9 cellular contexts compared by ENCODE assay signal in the genomic region with DNA sequence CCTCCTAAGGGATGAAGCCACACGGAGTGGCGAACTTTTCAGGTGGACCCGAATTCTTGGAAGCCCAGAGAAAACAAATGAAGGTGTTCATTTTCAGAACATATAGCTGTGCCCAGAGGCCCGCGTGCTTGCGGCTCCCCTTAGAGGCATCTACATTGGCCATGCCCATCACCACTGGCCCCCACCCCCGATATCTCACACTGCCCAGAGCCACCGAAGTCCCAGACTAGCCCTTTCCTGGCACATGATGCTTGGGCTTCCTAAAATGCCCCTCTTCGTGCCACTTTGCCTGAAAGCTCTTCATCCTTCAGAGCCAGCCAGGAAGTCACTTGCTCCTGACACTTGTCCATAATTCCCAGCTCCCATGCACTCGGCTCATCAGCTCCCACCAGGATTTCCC. TPM values are rescaled to one million over a fixed set of nuclear protein-coding genes. Genes with fewer than 3 reads are reported as not detected.
DNase-seq lines count a peak whose midpoint lies in the region; ATAC-seq, FAIRE-seq and TF ChIP-seq lines count a peak whose summit lies in the region.
"Had no signal": no experiment of that assay in that cellular context is flagged by ENCODE, and none has a peak within 500 bp of the region (broad histone marks: within the 10 kb centered on the region; RNA-seq: fewer than 3 reads in every experiment).

No MANE protein-coding gene starts in this region.

- H4K20me1 ChIP-seq in KMS-11 (ENCODE audit: insufficient read depth): no peaks in the 10 kb centered on the region

- no peak for FAIRE-seq in A549 (lab: Jason Lieb, UNC)

- no peak for ATAC-seq in A549
- no peak for ATAC-seq in HG03159 (IDR thresholded peaks at IDR 0.05; ENCODE audit: unreplicated experiment)

- H3K9ac ChIP-seq in KMS-11: no peak overlapping the region
- H3K9ac ChIP-seq in neuronal stem cell (ENCODE audit: low read depth, low read length, poor library complexity): no peak overlapping the region

- H3K4me2 ChIP-seq in A549 (peak overlapping the region; percentile 93), KMS-11 (peak overlapping the region; percentile 58), neuronal stem cell (ENCODE audit: insufficient read depth, low read length, poor library complexity, severe bottlenecking) (no peak overlapping the region)

- H2BK120ac ChIP-seq in neuronal stem cell (ENCODE audit: low read depth, low read length): no peak overlapping the region

- H3K4ac ChIP-seq in neuronal stem cell (ENCODE audit: low read length): no peak overlapping the region

- no peak overlapping the region for H4K91ac ChIP-seq in neuronal stem cell (ENCODE audit: low read depth, low read length, poor library complexity)

- H3K27ac ChIP-seq in A549: peak overlapping the region; percentile 97 to 98
- H3K27ac ChIP-seq in KMS-11: no peak overlapping the region; the same call in 1 of the 2 replicates
- H3K27ac ChIP-seq in coronary artery: peak overlapping the region; percentile 96 to 99
- H3K27ac ChIP-seq in neuronal stem cell (replicated peaks; ENCODE audit: low read length): no peak overlapping the region

- no peak overlapping the region for H2BK5ac ChIP-seq in neuronal stem cell (ENCODE audit: low read length)

- no peak for TF ChIP-seq RAD21 in A549 (conservative IDR thresholded peaks at IDR 0.05 in 1 of 2, IDR thresholded peaks at IDR 0.05 in 1 of 2)

- H2AFZ ChIP-seq in KMS-11 (ENCODE audit: low read depth): no peak overlapping the region
- H2AFZ ChIP-seq in neuronal stem cell (ENCODE audit: low read length): no peak overlapping the region

- POLR2A ChIA-PET in A549 (lab: Yijun Ruan, JAX) (interaction anchor here (0.7 kb wide), 1 partner anchor 16 kb away, joined by 3 read pairs; a partner anchor contains a TSS), HEK293T (lab: Yijun Ruan, JAX) (interaction anchor here (1.0 to 8.6 kb wide), 4 partner anchors 10 to 52 kb away, joined by 3 to 345 read pairs (median 6); a partner anchor contains a TSS)

- TF ChIP-seq CTCF in A549 (IDR thresholded peaks at IDR 0.05): no peak
- TF ChIP-seq CTCF in KMS-11 (conservative IDR thresholded peaks at IDR 0.05; ENCODE audit: low read depth, low read length): no peak
- TF ChIP-seq CTCF in coronary artery (IDR thresholded peaks at IDR 0.05): no peak

- peak overlapping the region; percentile 15 for H2AK5ac ChIP-seq in neuronal stem cell (ENCODE audit: low read depth, low read length)

- H3K79me2 ChIP-seq in KMS-11 (ENCODE audit: insufficient read depth, low read depth): peaks cover 13% of the 10 kb centered on the region; the same call in 1 of the 2 replicates

- 93% methylated on average over 10 of the region's 10 CpGs for WGBS in A549 (ENCODE audit: missing lambda C conversion rate)
- no CpG with 5 or more reads among the region's 10 CpGs for WGBS in neuronal stem cell (ENCODE audit: extremely low coverage in 2 of 2, insufficient read length in 2 of 2, insufficient replicate concordance in 1 of 2), 2 donors

- DNase-seq in A549 (ENCODE audit: low read depth in 1 of 2, low spot score in 1 of 2) (no peak), coronary artery (ENCODE audit: low spot score) (no peak), neuronal stem cell (ENCODE audit: low spot score) (no peak), HEK293T (ENCODE audit: extremely low spot score) (no peak), DMS153 treated with DMSO at 0.1 percent for 48 hours (lab: John Stamatoyannopoulos, UW; ENCODE audit: unreplicated experiment) (no peak), NCI-H526 (lab: John Stamatoyannopoulos, UW) (no peak)
- DNase-seq: NCI-H774 had no signal

- no peak overlapping the region for H3K14ac ChIP-seq in neuronal stem cell (ENCODE audit: low read length)

- H3K36me3 ChIP-seq in KMS-11 (ENCODE audit: insufficient read depth) (no peaks in the 10 kb centered on the region), neuronal stem cell (replicated peaks in 1 of 2; ENCODE audit: control insufficient read depth in 2 of 2, insufficient read depth in 2 of 2, low read length in 2 of 2) (peaks cover 0 to 4% of the 10 kb centered on the region in 2 donors)

- H4K8ac ChIP-seq in neuronal stem cell (ENCODE audit: low read depth, low read length): no peak overlapping the region

- TF ChIP-seq POLR2A in A549 (IDR thresholded peaks at IDR 0.05; ENCODE audit: low read length): no peak

- no peak overlapping the region for H2BK12ac ChIP-seq in neuronal stem cell (ENCODE audit: low read length)

- no peak overlapping the region for H3K18ac ChIP-seq in neuronal stem cell (ENCODE audit: low read length)

- H3K4me3 ChIP-seq in A549: no peak overlapping the region
- H3K4me3 ChIP-seq in KMS-11 (IDR thresholded peaks at IDR 0.05; ENCODE audit: insufficient read depth, low read depth, low read length): no peak overlapping the region
- peak overlapping the region; percentile 85 for H3K4me3 ChIP-seq in coronary artery
- H3K4me3 ChIP-seq in neuronal stem cell (ENCODE audit: low read length in 2 of 2): peak overlapping the region in 1 of 2 donors; percentile 2

- TF ChIP-seq EP300 in A549 (IDR thresholded peaks at IDR 0.05): no peak

- H3K27me3 ChIP-seq in KMS-11 (ENCODE audit: insufficient read depth, low read depth): no peaks in the 10 kb centered on the region
- no peaks in the 10 kb centered on the region for H3K27me3 ChIP-seq in neuronal stem cell (ENCODE audit: control insufficient read depth in 3 of 3, insufficient read depth in 3 of 3, low read depth in 1 of 3, low read length in 3 of 3)

- H3K4me1 ChIP-seq in A549 (peaks cover 13% of the 10 kb centered on the region), KMS-11 (ENCODE audit: low read depth, poor library complexity, severe bottlenecking) (peaks cover 17% of the 10 kb centered on the region), neuronal stem cell (ENCODE audit: control insufficient read depth in 2 of 2, insufficient read depth in 1 of 2, low read depth in 1 of 2, low read length in 2 of 2) (peaks cover 13 to 14% of the 10 kb centered on the region in 2 donors)

- no peak overlapping the region for H3K23ac ChIP-seq in neuronal stem cell (ENCODE audit: low read depth, low read length, poor library complexity)

- peaks cover 6% of the 10 kb centered on the region for H3K79me1 ChIP-seq in neuronal stem cell (ENCODE audit: low read depth, low read length)

- no peaks in the 10 kb centered on the region for H3K9me3 ChIP-seq in A549
- H3K9me3 ChIP-seq in neuronal stem cell (replicated peaks in 1 of 2; ENCODE audit: control insufficient read depth in 2 of 2, insufficient read depth in 1 of 2, low read depth in 1 of 2, low read length in 2 of 2): no peaks in the 10 kb centered on the region

- no peak overlapping the region for H2BK15ac ChIP-seq in neuronal stem cell (ENCODE audit: low read length)

- CTCF ChIA-PET in A549 (lab: Yijun Ruan, JAX): interaction anchor here (0.9 to 43.5 kb wide), 5 partner anchors 10 to 67 kb away, joined by 3 to 2147 read pairs (median 12); a partner anchor contains a TSS
- CTCF ChIA-PET in HEK293T (lab: Yijun Ruan, JAX): interaction anchor here (2.5 kb wide), 1 partner anchor 10 kb away, joined by 29 read pairs; a partner anchor contains a TSS

TF ChIP-seq in A549, 52 proteins besides CTCF, POLR2A, EP300 and RAD21 (continues in another document):
- TF ChIP-seq ZC3H11A (IDR thresholded peaks at IDR 0.05): no peak
- TF ChIP-seq MAZ (IDR thresholded peaks at IDR 0.05; ENCODE audit: borderline replicate concordance, low read depth, low read length): no peak
- no peak for TF ChIP-seq KDM1A (IDR thresholded peaks at IDR 0.05; ENCODE audit: low read depth)
- no peak for TF ChIP-seq SMC3 (IDR thresholded peaks at IDR 0.05)
- no peak for TF ChIP-seq CBX2 (IDR thresholded peaks at IDR 0.05; ENCODE audit: borderline replicate concordance, low read depth)

TF ChIP-seq in HEK293T, 16 proteins besides CTCF, POLR2A, EP300 and RAD21:
- no peak for TF ChIP-seq SUZ12 (IDR thresholded peaks at IDR 0.05)
- no peak for TF ChIP-seq SP1 (IDR thresholded peaks at IDR 0.05)

RNA-seq across cellular contexts. Expression of a gene that starts 2.1 kb away (rescaled TPM):
- polyA plus RNA-seq in A549 (2011; rRNA removed) (39.3 and 54.0 TPM in 2 replicates), A549 (2017; fragmentation: RNase III; extraction: RNeasy Plus Mini Kit Qiagen cat#74134 plus additional on column Dnase treatment) (118 to 143 TPM (median 131 TPM) in 3 replicates)
- polyA plus RNA-seq in A549 (2012; cell fraction: cytosol; rRNA removed): 64.8 and 66.9 TPM in 2 replicates
- polyA plus RNA-seq in A549 (2012; cell fraction: nucleus; rRNA removed): 44.8 and 55.9 TPM in 2 replicates
- 17.3 and 25.6 TPM in 2 replicates for polyA minus RNA-seq in A549 (2011; rRNA and poly(A)+ RNA removed)
- 21.6 TPM for polyA plus RNA-seq in neuronal stem cell (2013, experiment 1 of 2)
- polyA plus RNA-seq in neuronal stem cell (2013, experiment 2 of 2): 22.5 TPM

RNA-seq across cellular contexts. Expression of a gene that starts 10.7 kb away (rescaled TPM):
- polyA plus RNA-seq in A549 (2011; rRNA removed) (11.2 and 11.4 TPM in 2 replicates), A549 (2017; fragmentation: RNase III; extraction: RNeasy Plus Mini Kit Qiagen cat#74134 plus additional on column Dnase treatment) (13.0 to 14.8 TPM (median 13.7 TPM) in 3 replicates)
- 9.6 and 13.5 TPM in 2 replicates for polyA plus RNA-seq in A549 (2012; cell fraction: cytosol; rRNA removed)
- 34.8 and 36.5 TPM in 2 replicates for polyA plus RNA-seq in A549 (2012; cell fraction: nucleus; rRNA removed)
- 10.6 and 12.4 TPM in 2 replicates for polyA minus RNA-seq in A549 (2011; rRNA and poly(A)+ RNA removed)
- polyA plus RNA-seq in neuronal stem cell (2013, experiment 1 of 2): 7.8 TPM
- 8.0 TPM for polyA plus RNA-seq in neuronal stem cell (2013, experiment 2 of 2)

RNA-seq across cellular contexts. Expression of a gene that starts 13.9 kb away (rescaled TPM):
- polyA plus RNA-seq in A549 (2011; rRNA removed): 55.5 and 56.6 TPM in 2 replicates
- 98.3 and 162 TPM in 2 replicates for polyA plus RNA-seq in A549 (2012; cell fraction: cytosol; rRNA removed)
- 215 and 231 TPM in 2 replicates for polyA plus RNA-seq in A549 (2012; cell fraction: nucleus; rRNA removed)
- 104 to 107 TPM (median 105 TPM) in 3 replicates for polyA plus RNA-seq in A549 (2017; fragmentation: RNase III; extraction: RNeasy Plus Mini Kit Qiagen cat#74134 plus additional on column Dnase treatment)
- 138 and 167 TPM in 2 replicates for polyA minus RNA-seq in A549 (2011; rRNA and poly(A)+ RNA removed)
- 19.5 TPM for polyA plus RNA-seq in neuronal stem cell (2013, experiment 1 of 2)
- 17.6 TPM for polyA plus RNA-seq in neuronal stem cell (2013, experiment 2 of 2)

RNA-seq across cellular contexts. Expression of a gene that starts 15.5 kb away (rescaled TPM):
- 14.5 and 15.5 TPM in 2 replicates for polyA plus RNA-seq in A549 (2011; rRNA removed)
- polyA plus RNA-seq in A549 (2012; cell fraction: cytosol; rRNA removed): 15.9 and 18.5 TPM in 2 replicates
- 17.5 and 17.7 TPM in 2 replicates for polyA plus RNA-seq in A549 (2012; cell fraction: nucleus; rRNA removed)
- 16.1 to 23.1 TPM (median 21.2 TPM) in 3 replicates for polyA plus RNA-seq in A549 (2017; fragmentation: RNase III; extraction: RNeasy Plus Mini Kit Qiagen cat#74134 plus additional on column Dnase treatment)
- polyA minus RNA-seq in A549 (2011; rRNA and poly(A)+ RNA removed): 10.0 and 13.8 TPM in 2 replicates
- polyA plus RNA-seq in neuronal stem cell (2013, experiment 1 of 2): 3.9 TPM
- 3.7 TPM for polyA plus RNA-seq in neuronal stem cell (2013, experiment 2 of 2)

Comparison
In these comparisons a context has a peak if more than half of its experiments do, and no peak if none do; other contexts are left out.
1. H3K27ac ChIP-seq: peak in A549 (2 of 2) and coronary artery (2 of 2); none in KMS-11 (single experiment) and neuronal stem cell (single experiment).